In the genomic region with DNA sequence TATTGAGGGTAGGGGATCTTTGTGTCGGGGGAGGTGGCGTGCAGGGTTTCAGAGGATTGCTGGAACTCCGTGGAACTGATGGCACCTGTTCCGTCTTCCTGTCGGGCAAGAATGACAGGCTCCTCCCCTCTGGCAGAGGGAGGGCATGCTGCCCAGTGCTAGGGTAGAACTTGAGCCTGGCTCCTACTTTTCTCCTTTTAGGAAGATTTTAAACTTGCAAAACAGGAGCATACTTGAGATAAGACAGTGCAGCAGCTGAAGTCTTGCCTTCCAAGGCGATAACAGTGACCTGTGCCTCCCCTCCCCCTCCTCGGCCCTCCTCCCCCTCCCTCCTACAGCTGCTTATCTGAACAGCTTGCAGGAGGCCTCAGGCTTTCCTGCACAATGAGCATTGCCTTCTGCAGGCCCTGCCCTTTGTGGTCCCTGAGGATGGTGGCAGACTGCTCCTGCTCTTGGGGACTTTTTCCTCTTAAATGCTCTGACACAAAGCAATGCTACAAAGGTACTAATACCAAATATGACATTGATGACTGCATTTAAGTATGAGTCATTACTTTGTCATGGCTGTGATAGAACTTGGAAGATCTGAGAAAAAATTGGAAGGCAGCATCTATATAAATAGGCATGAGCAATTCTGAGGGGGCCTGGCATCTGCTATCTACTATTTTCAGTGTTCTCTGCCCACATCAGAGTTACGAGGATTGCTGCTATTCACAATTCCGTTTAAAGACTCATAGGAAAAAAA, we compare ENCODE assay signal across 8 cellular contexts. TPM values are rescaled to one million over a fixed set of nuclear protein-coding genes. Genes with fewer than 3 reads are reported as not detected.
DNase-seq lines count a peak whose midpoint lies in the region; ATAC-seq and TF ChIP-seq lines count a peak whose summit lies in the region.

No MANE protein-coding gene starts in this region.

- TF ChIP-seq POLR2A in uterus (IDR thresholded peaks at IDR 0.05): no peak

- H3K4me1 ChIP-seq in uterus: peaks cover 0 to 10% of the 10 kb centered on the region in 2 donors

- DNase-seq in ELR (ENCODE audit: low read depth): peak; percentile 28
- peak; percentile 90 for DNase-seq in NCI-H2171 treated with DMSO at 0.1 percent for 48 hours (lab: John Stamatoyannopoulos, UW)
- DNase-seq in activated naive CD4-positive, alpha-beta T cell treated with anti-CD3 and anti-CD28 coated beads, Interleukin-2, amount 50 U/mL, for 16 hours: peak; percentile 42
- DNase-seq in cardiac septum (ENCODE audit: low spot score): peak; percentile 81
- DNase-seq in omental fat pad (ENCODE audit: low spot score): no peak
- peak; percentile 45 to 62 for DNase-seq in uterus
- no peak for DNase-seq in GM10266 (ENCODE audit: extremely low spot score)

- TF ChIP-seq CTCF in omental fat pad (IDR thresholded peaks at IDR 0.05): no peak
- no peak for TF ChIP-seq CTCF in uterus (IDR thresholded peaks at IDR 0.05)
- no peak for TF ChIP-seq CTCF in GM10266 (IDR thresholded peaks at IDR 0.05; ENCODE audit: control insufficient read depth, insufficient read depth, low read depth, missing control alignments)

- no peaks in the 10 kb centered on the region for H3K9me3 ChIP-seq in uterus

- H3K27ac ChIP-seq in uterus: peak overlapping the region; percentile 91 to 92

- peak; percentile 29 for ATAC-seq in omental fat pad (ENCODE audit: low FRiP score)
- no peak for ATAC-seq in HG03097 (IDR thresholded peaks at IDR 0.05; ENCODE audit: low FRiP score, unreplicated experiment)

- H3K27me3 ChIP-seq in uterus: no peaks in the 10 kb centered on the region

- H3K36me3 ChIP-seq in uterus: no peaks in the 10 kb centered on the region

- H3K4me3 ChIP-seq in uterus: peak overlapping the region; percentile 60 to 86

- intact Hi-C loops in cardiac septum (cut with DNase I) (loop anchor here (1.0 to 5.0 kb wide), 4 partner anchors 81 to 313 kb away; no protein-coding TSS in a partner anchor), uterus (cut with DNase I; ENCODE audit: low total_unique reads) (loop anchor here (10.0 kb wide), 1 partner anchor 48 kb away; no protein-coding TSS in a partner anchor)

RNA-seq across cellular contexts. Expression of a gene that starts 1.9 kb away (rescaled TPM):
- total RNA-seq in cardiac septum (29.6 TPM), omental fat pad (10 to 100 TPM in 3 of 4 donors, 1 to 10 TPM in 1; 5.1 to 23.8 (median 16.1) TPM), uterus (10 to 100 TPM in 3 of 4 donors, under 1 TPM in 1; 0.88 to 91.2 (median 15.3) TPM)

Comparison
In these comparisons a context has a peak if more than half of its experiments do, and no peak if none do; other contexts are left out.
1. DNase-seq: peak in ELR (single experiment), NCI-H2171 treated with DMSO at 0.1 percent for 48 hours (single experiment), activated naive CD4-positive, alpha-beta T cell treated with anti-CD3 and anti-CD28 coated beads, Interleukin-2, amount 50 U/mL, for 16 hours (single experiment), cardiac septum (single experiment) and uterus (2 of 2); none in omental fat pad (single experiment) and GM10266 (single experiment).